1 cellular context compared by ENCODE assay signal in genomic region chr7:80748302-80749042, GRCh38.
TF ChIP-seq lines count a peak whose summit lies in the region.

No MANE protein-coding gene starts in this region.

TF ChIP-seq in H1, 55 proteins besides CTCF, POLR2A, EP300 and RAD21 (continued from another document):
- no peak for TF ChIP-seq CBX5 (IDR thresholded peaks at IDR 0.05; ENCODE audit: low read depth, low read length)
- TF ChIP-seq SP1 (IDR thresholded peaks at IDR 0.05; ENCODE audit: low read depth, low read length), result no peak
- no peak for TF ChIP-seq RNF2 (IDR thresholded peaks at IDR 0.05; ENCODE audit: borderline replicate concordance, low read depth, low read length, missing control alignments, poor library complexity, severe bottlenecking)
- TF ChIP-seq GABPA (IDR thresholded peaks at IDR 0.05; ENCODE audit: borderline replicate concordance, insufficient read depth, low read length), result no peak
- no peak for TF ChIP-seq SAP30 (IDR thresholded peaks at IDR 0.05; ENCODE audit: insufficient read depth, insufficient replicate concordance, low read length)
- no peak for TF ChIP-seq ASH2L (IDR thresholded peaks at IDR 0.05; ENCODE audit: low read length)
- TF ChIP-seq KDM4A (IDR thresholded peaks at IDR 0.05; ENCODE audit: low read depth, low read length, severe bottlenecking), result no peak
- no peak for TF ChIP-seq NANOG (IDR thresholded peaks at IDR 0.05; ENCODE audit: insufficient read depth, low read depth, low read length, poor library complexity, severe bottlenecking)
- no peak for TF ChIP-seq KDM1A (IDR thresholded peaks at IDR 0.05; ENCODE audit: borderline replicate concordance, low read length)
- no peak for TF ChIP-seq USF2 (IDR thresholded peaks at IDR 0.05; ENCODE audit: low read length)
- no peak for TF ChIP-seq CEBPB (IDR thresholded peaks at IDR 0.05; ENCODE audit: low read depth, low read length)
- TF ChIP-seq BCL11A (IDR thresholded peaks at IDR 0.05; ENCODE audit: low read depth in 2 of 2, low read length in 2 of 2), result no peak
- no peak for TF ChIP-seq CREB1 (IDR thresholded peaks at IDR 0.05)
- no peak for TF ChIP-seq MAX (IDR thresholded peaks at IDR 0.05)
- TF ChIP-seq JUND (IDR thresholded peaks at IDR 0.05; ENCODE audit: low read length), result no peak
- TF ChIP-seq YY1 (IDR thresholded peaks at IDR 0.05; ENCODE audit: low read depth, low read length), result no peak
